In genomic region chr1:215819114-215819513, GRCh38 we compare ENCODE assay signal across 17 cellular contexts.
DNase-seq lines count a peak whose midpoint lies in the region; TF ChIP-seq lines count a peak whose summit lies in the region.
"Had no signal": no experiment of that assay in that cellular context is flagged by ENCODE, and none has a peak within 500 bp of the region (broad histone marks: within the 10 kb centered on the region; RNA-seq: fewer than 3 reads in every experiment).

No MANE protein-coding gene starts in this region.

- H4K5ac ChIP-seq in mesendoderm (ENCODE audit: low read length): no peak overlapping the region

- no peak overlapping the region for H2AFZ ChIP-seq in hepatocyte

- no peaks in the 10 kb centered on the region for H3K27me3 Mint-ChIP-seq in HFFc6 (ENCODE audit: insufficient read depth)
- H3K27me3 Mint-ChIP-seq: CD4-positive, alpha-beta memory T cell had no signal

- H3K56ac ChIP-seq in mesendoderm (ENCODE audit: low read length): no peak overlapping the region

- H3K4me1 Mint-ChIP-seq in HFFc6 (ENCODE audit: low read depth): peaks cover 53% of the 10 kb centered on the region
- H3K4me1 Mint-ChIP-seq: CD4-positive, alpha-beta memory T cell had no signal

- no peak overlapping the region for H2BK15ac ChIP-seq in mesendoderm (replicated peaks; ENCODE audit: low read depth)

- H3K4me1 ChIP-seq in mesendoderm (ENCODE audit: control insufficient read depth, low read depth, low read length): no peaks in the 10 kb centered on the region
- no peaks in the 10 kb centered on the region for H3K4me1 ChIP-seq in hepatocyte (ENCODE audit: insufficient read depth)
- H3K4me1 ChIP-seq: BLaER1, Peyer's patch had no signal

- in situ Hi-C loops in ACHN (cut with HindIII; ENCODE audit: low pct_ligation_motif_present, low pct_unique_long_range_greater_than_20kb, low sequenced_read_pairs): no loop called here

- no peak overlapping the region for H2AK5ac ChIP-seq in mesendoderm (ENCODE audit: low read length)

- no peak overlapping the region for H3K18ac ChIP-seq in mesendoderm (ENCODE audit: low read length)

- H3K4me2 ChIP-seq in mesendoderm (ENCODE audit: low read length): no peak overlapping the region
- H3K4me2 ChIP-seq in hepatocyte: no peak overlapping the region
- H3K4me2 ChIP-seq: BLaER1 had no signal

- no peak overlapping the region for H3K4me3 ChIP-seq in choroid plexus epithelial cell (ENCODE audit: low read depth, low read length)
- no peak overlapping the region for H3K4me3 ChIP-seq in mesendoderm (ENCODE audit: low read length)
- no peak overlapping the region for H3K4me3 ChIP-seq in hepatocyte
- H3K4me3 ChIP-seq: BLaER1, Peyer's patch had no signal

- H3K9ac ChIP-seq in mesendoderm (ENCODE audit: low read length): no peak overlapping the region
- H3K9ac ChIP-seq: BLaER1 had no signal

- no peaks in the 10 kb centered on the region for H4K20me1 ChIP-seq in hepatocyte (ENCODE audit: insufficient read depth, poor library complexity, severe bottlenecking)
- H4K20me1 ChIP-seq: BLaER1 had no signal

- peak; percentile 9 for DNase-seq in ACHN
- no peak for DNase-seq in HFFc6
- peak; percentile 27 for DNase-seq in choroid plexus epithelial cell (ENCODE audit: low read depth)
- peak; percentile 30 for DNase-seq in mesendoderm
- no peak for DNase-seq in SHP77 treated with DMSO at 0.1 percent for 48 hours (lab: John Stamatoyannopoulos, UW)
- no peak for DNase-seq in NCI-H345 (lab: John Stamatoyannopoulos, UW)
- DNase-seq in dermis blood vessel endothelial cell: no peak
- DNase-seq in hepatocyte (ENCODE audit: low spot score): no peak
- DNase-seq: 8988T; CD4-positive, alpha-beta memory T cell; DMS153; NCI-H1092; NCI-H146; NCI-H2081; NK-92 treated with Interleukin-12 subunit alpha and Interleukin-12 subunit beta, amount 100 ng/mL, for 24 hours; Peyer's patch had no signal

- H4K8ac ChIP-seq in mesendoderm (ENCODE audit: low read depth, low read length): no peak overlapping the region

- no peak overlapping the region for H3K4ac ChIP-seq in mesendoderm (ENCODE audit: low read depth, low read length)

- H3K9me3 Mint-ChIP-seq in HFFc6: peaks cover 8% of the 10 kb centered on the region

- no peak overlapping the region for H3K23ac ChIP-seq in mesendoderm (ENCODE audit: low read length)

- H3K36me3 Mint-ChIP-seq in HFFc6 (ENCODE audit: low read depth): peaks cover 8% of the 10 kb centered on the region; the same call in 1 of the 2 replicates
- H3K36me3 Mint-ChIP-seq: CD4-positive, alpha-beta memory T cell had no signal

- no CpG with 5 or more reads among the region's 2 CpGs for WGBS in mesendoderm (ENCODE audit: extremely low coverage, insufficient coverage, low lambda C conversion rate)
- 60% methylated on average over 2 of the region's 2 CpGs for WGBS in hepatocyte (ENCODE audit: low lambda C conversion rate, missing lambda C conversion rate)

- H3K27ac ChIP-seq in mesendoderm (ENCODE audit: low read depth, low read length) (no peak overlapping the region), hepatocyte (no peak overlapping the region)
- H3K27ac ChIP-seq: BLaER1, Peyer's patch had no signal

- H3K9me3 ChIP-seq in hepatocyte (ENCODE audit: low read depth): no peaks in the 10 kb centered on the region
- H3K9me3 ChIP-seq: Peyer's patch had no signal

- H3K27me3 ChIP-seq in mesendoderm (ENCODE audit: insufficient read depth, low read length, poor library complexity): no peaks in the 10 kb centered on the region
- no peaks in the 10 kb centered on the region for H3K27me3 ChIP-seq in hepatocyte
- H3K27me3 ChIP-seq: BLaER1, Peyer's patch had no signal

- no peak overlapping the region for H2BK120ac ChIP-seq in mesendoderm (ENCODE audit: low read depth, low read length)

- H3K27ac Mint-ChIP-seq in HFFc6: peak overlapping the region; percentile 7; the same call in 1 of the 2 replicates
- H3K27ac Mint-ChIP-seq: CD4-positive, alpha-beta memory T cell had no signal

- no peak for TF ChIP-seq CTCF in HFFc6 (IDR thresholded peaks at IDR 0.05)
- no peak for TF ChIP-seq CTCF in choroid plexus epithelial cell (conservative IDR thresholded peaks at IDR 0.05; ENCODE audit: low read depth, low read length)
- TF ChIP-seq CTCF in hepatocyte (IDR thresholded peaks at IDR 0.05; ENCODE audit: poor library complexity): no peak

- H3K79me1 ChIP-seq in mesendoderm (ENCODE audit: low read length): no peaks in the 10 kb centered on the region

- H3K4me3 Mint-ChIP-seq in HFFc6: peak overlapping the region; percentile 20
- H3K4me3 Mint-ChIP-seq: CD4-positive, alpha-beta memory T cell had no signal

- H3K9me2 ChIP-seq in hepatocyte (replicated peaks; ENCODE audit: insufficient read depth): no peaks in the 10 kb centered on the region

- H2BK5ac ChIP-seq in mesendoderm (ENCODE audit: low read length): no peak overlapping the region

- no peaks in the 10 kb centered on the region for H3K79me2 ChIP-seq in mesendoderm (ENCODE audit: control insufficient read depth, insufficient read depth, low read length)
- H3K79me2 ChIP-seq in hepatocyte: no peaks in the 10 kb centered on the region

- H3K36me3 ChIP-seq in mesendoderm (ENCODE audit: control insufficient read depth, insufficient read depth, low read length) (no peaks in the 10 kb centered on the region), hepatocyte (replicated peaks; ENCODE audit: insufficient read depth, low read depth) (no peaks in the 10 kb centered on the region)
- H3K36me3 ChIP-seq: BLaER1, Peyer's patch had no signal

Comparison
In these comparisons a context has a peak if more than half of its experiments do, and no peak if none do; other contexts are left out.
1. DNase-seq: peak in ACHN (single experiment), choroid plexus epithelial cell (single experiment) and mesendoderm (single experiment); none in HFFc6 (single experiment), SHP77 treated with DMSO at 0.1 percent for 48 hours (single experiment), NCI-H345 (single experiment), dermis blood vessel endothelial cell (single experiment) and hepatocyte (single experiment).